Comparison of ENCODE assay signal across 7 cellular contexts in the genomic region with DNA sequence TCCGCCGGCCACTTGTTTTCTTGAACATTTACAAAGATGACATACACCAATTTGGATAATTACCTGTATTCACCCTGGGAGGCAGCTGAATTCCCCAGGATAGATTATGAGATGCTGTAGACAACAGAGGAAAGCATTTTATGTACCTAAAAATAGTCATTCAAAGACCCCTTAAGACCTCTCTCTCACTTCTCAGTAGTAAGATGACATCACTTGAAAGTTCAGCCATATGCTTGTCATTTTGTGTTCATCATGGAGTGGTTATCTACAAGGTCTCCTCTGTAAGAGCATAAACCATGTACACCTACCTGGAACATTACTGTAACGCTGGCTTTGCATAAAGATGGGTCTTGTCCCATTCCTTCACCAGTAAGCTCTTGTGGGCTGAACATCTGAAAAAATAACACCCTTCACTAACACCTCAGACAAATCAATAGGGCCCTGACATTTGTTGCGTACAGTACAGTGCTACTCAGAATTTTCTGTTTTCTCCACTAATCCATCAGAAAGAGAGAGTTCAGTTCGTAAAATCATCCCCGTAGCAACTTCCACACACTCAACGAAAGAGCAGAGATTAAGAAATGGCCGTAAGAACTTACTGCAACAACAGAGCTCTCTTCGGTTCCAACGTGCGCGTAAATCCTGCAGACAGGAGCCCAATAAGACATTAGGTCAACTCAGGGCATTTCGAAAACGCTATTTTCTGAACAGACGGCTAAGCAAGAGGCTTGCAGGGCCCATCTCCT. TPM values are rescaled to one million over a fixed set of nuclear protein-coding genes. Genes with fewer than 3 reads are reported as not detected.
DNase-seq lines count a peak whose midpoint lies in the region; ATAC-seq and TF ChIP-seq lines count a peak whose summit lies in the region.

No MANE protein-coding gene starts in this region.

- peaks cover 45% of the 10 kb centered on the region for H3K36me3 ChIP-seq in HUES48 (ENCODE audit: control insufficient read depth, insufficient read depth, low read length)
- H3K36me3 ChIP-seq in stomach: peaks cover 31 to 35% (median 32%) of the 10 kb centered on the region in 4 donors

- intact Hi-C loops in stomach (cut with DNase I; ENCODE audit: low total_unique reads): loop anchor here (10.0 kb wide), 1 partner anchor 60 kb away; a partner anchor contains a TSS

- H3K4me1 ChIP-seq in HUES48 (ENCODE audit: control insufficient read depth, insufficient read depth, low read length) (peaks cover 18% of the 10 kb centered on the region; the same call in 1 of the 2 replicates), stomach (peaks cover 29 to 62% (median 42%) of the 10 kb centered on the region in 4 donors)

- no peak for TF ChIP-seq POLR2A in stomach (IDR thresholded peaks at IDR 0.05)

- H3K27me3 ChIP-seq in HUES48 (ENCODE audit: control insufficient read depth, insufficient read depth, low read length) (no peaks in the 10 kb centered on the region), stomach (no peaks in the 10 kb centered on the region)

- no peak for TF ChIP-seq CTCF in WI38 (IDR thresholded peaks at IDR 0.05; ENCODE audit: low read depth, low read length)
- TF ChIP-seq CTCF in stomach (IDR thresholded peaks at IDR 0.05): no peak

- H3K4me3 ChIP-seq in HUES48 (ENCODE audit: low read depth, low read length): peak overlapping the region; percentile 90
- peak overlapping the region; percentile 70 for H3K4me3 ChIP-seq in WI38 (ENCODE audit: low read depth, low read length)
- peak overlapping the region; percentile 96 for H3K4me3 ChIP-seq in iPS-11a (ENCODE audit: low read depth, low read length)
- H3K4me3 ChIP-seq in stomach: peak overlapping the region; percentile 59 to 99 (median 82)

- DNase-seq in stomach (no peak), H4 (ENCODE audit: low spot score) (no peak), NK-92 (lab: John Stamatoyannopoulos, UW; ENCODE audit: unreplicated experiment) (no peak)

- H3K27ac ChIP-seq in HUES48 (ENCODE audit: low read depth, low read length) (peak overlapping the region; percentile 99), stomach (peak overlapping the region; percentile 78 to 89 (median 79))

- no peak for TF ChIP-seq EP300 in stomach (IDR thresholded peaks at IDR 0.05)

- 1 to 3% (median 1%) methylated on average over 15 of the region's 15 CpGs for WGBS in stomach, 5 donors

- peak overlapping the region; percentile 99 for H3K9ac ChIP-seq in HUES48 (ENCODE audit: low read depth, low read length)

- H3K9me3 ChIP-seq in HUES48 (ENCODE audit: control insufficient read depth, insufficient read depth, low read length): no peaks in the 10 kb centered on the region
- no peaks in the 10 kb centered on the region for H3K9me3 ChIP-seq in stomach

- ATAC-seq in GM21619 (IDR thresholded peaks at IDR 0.05; ENCODE audit: unreplicated experiment): no peak

RNA-seq across cellular contexts. Expression of a gene that starts 15.6 kb away (rescaled TPM):
- total RNA-seq in stomach: 10 to 100 TPM; 27.7 to 57.6 (median 41.2) TPM
- 10 to 100 TPM; 47.2 to 67.9 (median 48.8) TPM for polyA plus RNA-seq in stomach
- 60.1 and 63.7 TPM in 2 replicates for total RNA-seq in H4 (2014; rRNA removed; shearing (Covaris generic))

RNA-seq across cellular contexts. Expression of a gene that starts 22.4 kb away (rescaled TPM):
- not detected for total RNA-seq in stomach
- polyA plus RNA-seq in stomach: not detected
- not detected in 2 replicates for total RNA-seq in H4 (2014; rRNA removed; shearing (Covaris generic))

RNA-seq across cellular contexts. Expression of a gene that starts 23.1 kb away (rescaled TPM):
- total RNA-seq in stomach: 10 to 100 TPM in 4 of 5 donors, 1 to 10 TPM in 1; 8.2 to 48.1 (median 24.2) TPM
- polyA plus RNA-seq in stomach: 10 to 100 TPM; 21.7 to 44.6 (median 29.3) TPM
- 22.3 and 26.3 TPM in 2 replicates for total RNA-seq in H4 (2014; rRNA removed; shearing (Covaris generic))

RNA-seq across cellular contexts. Expression of a gene that starts 25.7 kb away (rescaled TPM):
- total RNA-seq in stomach: 100 to 1,000 TPM in 4 of 5 donors, 10 to 100 TPM in 1; 70.7 to 255 (median 141) TPM
- polyA plus RNA-seq in stomach: 100 to 1,000 TPM in 1 of 3 donors, 10 to 100 TPM in 2; 36.0 to 176 (median 51.6) TPM
- total RNA-seq in H4 (2014; rRNA removed; shearing (Covaris generic)): 478 and 499 TPM in 2 replicates

RNA-seq across cellular contexts. Expression of a gene that starts 49.8 kb away (rescaled TPM):
- total RNA-seq in stomach: 10 to 100 TPM; 30.7 to 83.5 (median 56.5) TPM
- 100 to 1,000 TPM in 1 of 3 donors, 10 to 100 TPM in 2; 23.5 to 138 (median 49.6) TPM for polyA plus RNA-seq in stomach
- 25.1 and 31.1 TPM in 2 replicates for total RNA-seq in H4 (2014; rRNA removed; shearing (Covaris generic))
